13 cellular contexts compared by ENCODE assay signal in genomic region chr1:5616366-5617178, GRCh38.
DNase-seq lines count a peak whose midpoint lies in the region; ATAC-seq and TF ChIP-seq lines count a peak whose summit lies in the region.
"Had no signal": no experiment of that assay in that cellular context is flagged by ENCODE, and none has a peak within 500 bp of the region (broad histone marks: within the 10 kb centered on the region; RNA-seq: fewer than 3 reads in every experiment).

No MANE protein-coding gene starts in this region.

- H3K36me3 Mint-ChIP-seq in osteocyte (ENCODE audit: unreplicated experiment): no peaks in the 10 kb centered on the region
- H3K36me3 Mint-ChIP-seq: CD4-positive, CD25-positive, alpha-beta regulatory T cell; IgD-negative memory B cell had no signal

- no TSS peak for BruUV-seq in A673 (replicated peaks; lab: Mats Ljungman, UMichigan)

- no peaks in the 10 kb centered on the region for H3K36me3 ChIP-seq in RWPE2 (ENCODE audit: low read depth)
- H3K36me3 ChIP-seq in osteoblast (ENCODE audit: insufficient read depth, low read length): no peaks in the 10 kb centered on the region
- no peaks in the 10 kb centered on the region for H3K36me3 ChIP-seq in A673 (ENCODE audit: insufficient read depth, low read length, poor library complexity, severe bottlenecking)

- H3K27me3 Mint-ChIP-seq in osteocyte (ENCODE audit: unreplicated experiment): no peaks in the 10 kb centered on the region

- H3K79me2 ChIP-seq in osteoblast (ENCODE audit: insufficient read depth, low read length): no peaks in the 10 kb centered on the region

- intact Hi-C loops in A673 (cut with micrococcal nuclease; ENCODE audit: unreplicated experiment): no loop called here

- no peak overlapping the region for H3K27ac ChIP-seq in RWPE2 (ENCODE audit: poor library complexity, severe bottlenecking)
- no peak overlapping the region for H3K27ac ChIP-seq in osteoblast (ENCODE audit: low read depth, low read length)
- no peak overlapping the region for H3K27ac ChIP-seq in A673 (ENCODE audit: low read depth, low read length, poor library complexity, severe bottlenecking)
- H3K27ac ChIP-seq: A549 had no signal

- DNase-seq in stimulated activated CD4-positive, alpha-beta T cell treated with anti-CD3 and anti-CD28 coated beads, Interleukin-4, amount 100 ng/mL, for 24 hours: peak; percentile 1
- no peak for DNase-seq in stimulated activated CD4-positive, alpha-beta T cell treated with anti-CD3 and anti-CD28 coated beads, Interleukin-12 subunit alpha, Interleukin-12 subunit beta, amount 100 ng/mL, for 4 hours
- DNase-seq in RWPE2 (ENCODE audit: low spot score) (peak; percentile 28), osteocyte (ENCODE audit: extremely low spot score, unreplicated experiment) (peak; percentile 67), osteoblast (ENCODE audit: insufficient read length, low spot score, missing footprints) (no peak), A673 (ENCODE audit: low spot score) (no peak)
- DNase-seq: Calu3; CD4-positive, CD25-positive, alpha-beta regulatory T cell; DMS79; H7 had no signal

- H3K4me1 Mint-ChIP-seq in osteocyte (ENCODE audit: unreplicated experiment): no peaks in the 10 kb centered on the region
- H3K4me1 Mint-ChIP-seq: CD4-positive, CD25-positive, alpha-beta regulatory T cell; IgD-negative memory B cell had no signal

- CTCF ChIA-PET in A673 (lab: Charles Lee): no interaction called here

- POLR2A ChIA-PET in A673 (lab: Charles Lee; ENCODE audit: low non-redundant PET): no interaction called here

- no peak overlapping the region for H3K4me3 Mint-ChIP-seq in osteocyte (ENCODE audit: unreplicated experiment)
- H3K4me3 Mint-ChIP-seq: GM23338 had no signal

- H3K9me3 ChIP-seq in RWPE2 (ENCODE audit: severe bottlenecking): no peaks in the 10 kb centered on the region
- H3K9me3 ChIP-seq in osteoblast (ENCODE audit: low read depth, low read length): no peaks in the 10 kb centered on the region
- H3K9me3 ChIP-seq in A673 (ENCODE audit: low read depth, low read length, poor library complexity, severe bottlenecking): no peaks in the 10 kb centered on the region
- H3K9me3 ChIP-seq: A549 had no signal

- H3K4me2 ChIP-seq in osteoblast (ENCODE audit: insufficient read depth, low read length): no peak overlapping the region
- H3K4me2 ChIP-seq: A549, GM23338 had no signal

- no peak overlapping the region for H2AFZ ChIP-seq in osteoblast (ENCODE audit: low read length)
- H2AFZ ChIP-seq: GM23338 had no signal

- H3K27me3 ChIP-seq in RWPE2 (ENCODE audit: insufficient read depth, poor library complexity, severe bottlenecking): no peaks in the 10 kb centered on the region
- H3K27me3 ChIP-seq in osteoblast (ENCODE audit: insufficient read depth, low read length): no peaks in the 10 kb centered on the region
- peaks cover 41% of the 10 kb centered on the region for H3K27me3 ChIP-seq in A673 (replicated peaks; ENCODE audit: insufficient read depth, low read depth, low read length, poor library complexity)

- no peaks in the 10 kb centered on the region for H4K20me1 ChIP-seq in osteoblast (ENCODE audit: insufficient read depth, low read length)

- H3K4me3 ChIP-seq in RWPE2 (ENCODE audit: severe bottlenecking) (no peak overlapping the region), osteoblast (ENCODE audit: insufficient read depth, low read length) (no peak overlapping the region), A673 (ENCODE audit: low read depth, low read length, poor library complexity, severe bottlenecking) (no peak overlapping the region)
- H3K4me3 ChIP-seq: A549, GM23338 had no signal

- H3K4me1 ChIP-seq in RWPE2 (ENCODE audit: insufficient read depth, poor library complexity, severe bottlenecking): no peaks in the 10 kb centered on the region
- no peaks in the 10 kb centered on the region for H3K4me1 ChIP-seq in osteoblast (ENCODE audit: insufficient read depth, low read length)
- H3K4me1 ChIP-seq in A673 (ENCODE audit: insufficient read depth, low read length, poor library complexity, severe bottlenecking): no peaks in the 10 kb centered on the region
- H3K4me1 ChIP-seq: A549 had no signal

- no peak for ATAC-seq in RWPE2 (ENCODE audit: low read depth)
- ATAC-seq: A549, GM23338 had no signal

- H3K27ac Mint-ChIP-seq in osteocyte (ENCODE audit: unreplicated experiment): no peak overlapping the region
- H3K27ac Mint-ChIP-seq: CD4-positive, CD25-positive, alpha-beta regulatory T cell; GM23338 had no signal

- TF ChIP-seq CTCF in RWPE2 (IDR thresholded peaks at IDR 0.05; ENCODE audit: poor library complexity, severe bottlenecking): no peak
- TF ChIP-seq CTCF in osteocyte (IDR thresholded peaks at IDR 0.05): no peak
- no peak for TF ChIP-seq CTCF in osteoblast (IDR thresholded peaks at IDR 0.05; ENCODE audit: extremely low read depth, low read depth, low read length)
- TF ChIP-seq CTCF in A673 (conservative IDR thresholded peaks at IDR 0.05; ENCODE audit: low read depth, low read length): no peak

- H3K9me3 Mint-ChIP-seq in osteocyte (ENCODE audit: unreplicated experiment): peaks cover 25% of the 10 kb centered on the region
- H3K9me3 Mint-ChIP-seq: GM23338 had no signal

Comparison
In these comparisons a context has a peak if more than half of its experiments do, and no peak if none do; other contexts are left out.
1. DNase-seq: peak in stimulated activated CD4-positive, alpha-beta T cell treated with anti-CD3 and anti-CD28 coated beads, Interleukin-4, amount 100 ng/mL, for 24 hours (single experiment), RWPE2 (single experiment) and osteocyte (single experiment); none in stimulated activated CD4-positive, alpha-beta T cell treated with anti-CD3 and anti-CD28 coated beads, Interleukin-12 subunit alpha, Interleukin-12 subunit beta, amount 100 ng/mL, for 4 hours (single experiment), osteoblast (single experiment) and A673 (single experiment).